ENCODE assay signal across 8 cellular contexts in the genomic region with DNA sequence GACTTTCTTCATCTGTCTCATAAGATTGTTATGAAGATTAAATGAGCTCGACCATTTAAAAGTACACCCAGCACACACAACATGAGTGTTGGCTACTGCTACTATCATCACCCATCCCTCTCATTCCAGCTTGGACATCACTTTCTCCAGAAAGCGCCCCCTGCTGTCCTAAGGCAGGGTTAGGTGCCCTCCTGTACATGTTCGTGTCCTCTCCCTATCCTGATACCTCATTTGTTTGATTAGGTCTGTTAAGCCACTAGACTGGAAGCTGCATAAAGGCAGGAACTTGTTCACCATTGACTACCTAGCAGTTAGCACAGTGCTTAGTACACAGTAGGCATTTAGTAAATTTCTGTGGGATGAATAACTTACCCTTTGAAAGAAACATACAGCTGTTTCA.
DNase-seq lines count a peak whose midpoint lies in the region; ATAC-seq and TF ChIP-seq lines count a peak whose summit lies in the region.
"Had no signal": no experiment of that assay in that cellular context is flagged by ENCODE, and none has a peak within 500 bp of the region (broad histone marks: within the 10 kb centered on the region; RNA-seq: fewer than 3 reads in every experiment).

No MANE protein-coding gene starts in this region.

- peak; percentile 57 for TF ChIP-seq CTCF in GM12873 (IDR thresholded peaks at IDR 0.05; ENCODE audit: insufficient read depth, low read depth, low read length, missing control alignments)
- peak; percentile 51 for TF ChIP-seq CTCF in choroid plexus epithelial cell (conservative IDR thresholded peaks at IDR 0.05; ENCODE audit: low read depth, low read length)

- intact Hi-C loops in sciatic nerve (cut with DNase I), result no loop called here

- peak; percentile 1 for DNase-seq in NCI-H226
- peak; percentile 14 for DNase-seq in choroid plexus epithelial cell (ENCODE audit: low read depth)
- peak; percentile 11 to 33 (median 15) for DNase-seq in stimulated activated CD4-positive, alpha-beta T cell treated with anti-CD3 and anti-CD28 coated beads, Interleukin-12 subunit alpha, Interleukin-12 subunit beta, amount 100 ng/mL, for 48 hours (ENCODE audit: low read depth in 2 of 3, low spot score in 1 of 3)
- no peak for DNase-seq in sciatic nerve (ENCODE audit: low spot score)

- ATAC-seq in GM21447 (IDR thresholded peaks at IDR 0.05; ENCODE audit: unreplicated experiment) (no peak), sciatic nerve (no peak), HG02938 (IDR thresholded peaks at IDR 0.05; ENCODE audit: unreplicated experiment) (no peak)

- no peak overlapping the region for H3K4me3 ChIP-seq in choroid plexus epithelial cell (ENCODE audit: low read depth, low read length)
- H3K4me3 ChIP-seq: thyroid gland had no signal
